In the genomic region with DNA sequence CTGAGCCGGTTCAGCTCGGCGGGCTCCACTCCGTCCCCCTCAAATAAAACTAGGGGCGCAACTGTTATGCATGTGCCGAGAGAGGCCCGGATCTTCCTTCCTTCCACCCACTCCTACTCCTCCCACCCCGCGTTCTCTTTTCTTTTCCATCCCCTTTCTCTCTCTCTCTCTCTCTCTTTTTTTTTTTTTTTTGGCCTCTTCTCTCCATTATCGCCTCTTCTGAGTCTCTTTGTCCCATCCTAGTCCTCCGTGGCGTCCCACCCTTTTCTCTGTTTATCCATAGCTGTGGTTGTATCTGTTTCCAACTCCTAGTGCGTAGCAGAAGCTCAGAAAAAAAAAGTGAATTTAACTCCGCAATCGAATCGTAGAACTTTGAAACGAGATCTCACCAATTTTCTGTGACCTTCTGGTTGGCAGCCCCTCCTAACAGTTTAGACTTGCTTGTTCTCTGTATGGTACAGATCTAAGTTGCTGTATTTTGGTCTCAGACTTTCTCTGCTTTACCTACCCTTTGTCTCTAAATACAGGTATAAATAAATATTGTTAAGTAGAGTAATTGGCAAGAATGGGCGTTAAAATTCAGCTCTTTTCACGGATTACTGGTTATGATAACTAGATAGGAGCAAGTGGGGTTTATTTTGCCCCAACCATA, we compare ENCODE assay signal across 14 cellular contexts. TPM values are rescaled to one million over a fixed set of nuclear protein-coding genes. Genes with fewer than 3 reads are reported as not detected.
DNase-seq lines count a peak whose midpoint lies in the region; ATAC-seq and TF ChIP-seq lines count a peak whose summit lies in the region.
"Had no signal": no experiment of that assay in that cellular context is flagged by ENCODE, and none has a peak within 500 bp of the region (broad histone marks: within the 10 kb centered on the region; RNA-seq: fewer than 3 reads in every experiment).

No MANE protein-coding gene starts in this region.

- H3K36me3 ChIP-seq in iPS-20b (ENCODE audit: insufficient read depth, low read depth, low read length) (no peaks in the 10 kb centered on the region), stomach (no peaks in the 10 kb centered on the region)
- H3K36me3 ChIP-seq: pancreas, transverse colon had no signal

- H3K27ac ChIP-seq in iPS-20b (ENCODE audit: low read length) (no peak overlapping the region), stomach (no peak overlapping the region)
- H3K27ac ChIP-seq: pancreas, transverse colon had no signal

- H3K36me3 Mint-ChIP-seq in activated naive CD4-positive, alpha-beta T cell treated with anti-CD3 and anti-CD28 coated beads for 36 hours (ENCODE audit: low read depth) = no peaks in the 10 kb centered on the region
- H3K36me3 Mint-ChIP-seq in activated B cell treated with CpG ODN at 0.5 μM for 24 hours (ENCODE audit: low read depth) = no peaks in the 10 kb centered on the region

- H3K4me3 Mint-ChIP-seq in activated naive CD4-positive, alpha-beta T cell treated with anti-CD3 and anti-CD28 coated beads for 36 hours = peak overlapping the region; percentile 36
- H3K4me3 Mint-ChIP-seq in activated B cell treated with CpG ODN at 0.5 μM for 24 hours = peak overlapping the region; percentile 66
- H3K4me3 Mint-ChIP-seq: HFFc6 had no signal

- H3K27me3 ChIP-seq in iPS-20b (ENCODE audit: insufficient read depth, low read length) (peaks cover 99% of the 10 kb centered on the region), stomach (peaks cover 31 to 100% (median 100%) of the 10 kb centered on the region in 3 donors)

- WGBS in stomach, 5 donors = 5 to 9% (median 8%) methylated on average over 17 to 19 of the region's 19 CpGs

- TF ChIP-seq CTCF in activated B cell treated with CpG ODN at 0.5 μM for 24 hours (IDR thresholded peaks at IDR 0.05) = no peak
- no peak for TF ChIP-seq CTCF in stomach (IDR thresholded peaks at IDR 0.05)

- H3K27ac Mint-ChIP-seq in activated naive CD4-positive, alpha-beta T cell treated with anti-CD3 and anti-CD28 coated beads for 36 hours = no peak overlapping the region
- no peak overlapping the region for H3K27ac Mint-ChIP-seq in activated B cell treated with CpG ODN at 0.5 μM for 24 hours
- H3K27ac Mint-ChIP-seq: HFFc6 had no signal

- ATAC-seq in activated B cell treated with CpG ODN at 0.5 μM for 24 hours (ENCODE audit: low read depth) = no peak
- ATAC-seq in HG03378 (IDR thresholded peaks at IDR 0.05; ENCODE audit: unreplicated experiment) = no peak
- no peak for ATAC-seq in GM19455 (IDR thresholded peaks at IDR 0.05; ENCODE audit: unreplicated experiment)

- no peak for TF ChIP-seq EP300 in stomach (IDR thresholded peaks at IDR 0.05)

- peaks cover 10% of the 10 kb centered on the region for H3K4me1 ChIP-seq in iPS-20b (ENCODE audit: insufficient read depth, low read length)
- H3K4me1 ChIP-seq in stomach = peaks cover 32 to 65% (median 59%) of the 10 kb centered on the region in 4 donors

- intact Hi-C loops in activated naive CD4-positive, alpha-beta T cell treated with anti-CD3 and anti-CD28 coated beads for 36 hours (cut with micrococcal nuclease) = loop anchor here (1.0 to 10.0 kb wide), 6 partner anchors 133 to 1837 kb away; a partner anchor contains a TSS
- intact Hi-C loops in activated B cell treated with CpG ODN at 0.5 μM for 24 hours (cut with micrococcal nuclease) = loop anchor here (5.0 kb wide), 3 partner anchors 88 to 1842 kb away; a partner anchor contains a TSS
- intact Hi-C loops in stomach (cut with DNase I; ENCODE audit: low total_unique reads) = no loop called here

- POLR2A ChIA-PET in activated B cell treated with CpG ODN at 0.5 μM for 24 hours (lab: Charles Lee) = no interaction called here

- CTCF ChIA-PET in activated naive CD4-positive, alpha-beta T cell treated with anti-CD3 and anti-CD28 coated beads for 36 hours (lab: Charles Lee) = interaction anchor here (0.6 to 2.3 kb wide), 10 partner anchors 15 to 322 kb away, joined by 3 to 10 read pairs (median 4); no protein-coding TSS in a partner anchor
- CTCF ChIA-PET in activated B cell treated with CpG ODN at 0.5 μM for 24 hours (lab: Charles Lee) = interaction anchor here (2.5 kb wide), 1 partner anchor 185 kb away, joined by 7 read pairs; no protein-coding TSS in a partner anchor

- H3K27me3 Mint-ChIP-seq in activated naive CD4-positive, alpha-beta T cell treated with anti-CD3 and anti-CD28 coated beads for 36 hours (ENCODE audit: low read depth) = peaks cover 83% of the 10 kb centered on the region
- H3K27me3 Mint-ChIP-seq in activated B cell treated with CpG ODN at 0.5 μM for 24 hours = peaks cover 71% of the 10 kb centered on the region

- no peak overlapping the region for H3K9ac ChIP-seq in iPS-20b (ENCODE audit: low read depth, low read length)

- H3K9me3 ChIP-seq in iPS-20b (ENCODE audit: insufficient read depth, low read depth, low read length) (peaks cover 19% of the 10 kb centered on the region; the same call in 1 of the 2 replicates), stomach (peaks cover 0 to 20% (median 0%) of the 10 kb centered on the region in 4 donors)
- H3K9me3 ChIP-seq: pancreas, transverse colon had no signal

- H3K4me1 Mint-ChIP-seq in activated naive CD4-positive, alpha-beta T cell treated with anti-CD3 and anti-CD28 coated beads for 36 hours (ENCODE audit: low read depth) = peaks cover 32% of the 10 kb centered on the region
- peaks cover 49% of the 10 kb centered on the region for H3K4me1 Mint-ChIP-seq in activated B cell treated with CpG ODN at 0.5 μM for 24 hours

- no peaks in the 10 kb centered on the region for H3K9me3 Mint-ChIP-seq in activated naive CD4-positive, alpha-beta T cell treated with anti-CD3 and anti-CD28 coated beads for 36 hours
- peaks cover 6% of the 10 kb centered on the region for H3K9me3 Mint-ChIP-seq in activated B cell treated with CpG ODN at 0.5 μM for 24 hours
- H3K9me3 Mint-ChIP-seq: HFFc6 had no signal

- DNase-seq in activated naive CD4-positive, alpha-beta T cell treated with anti-CD3 and anti-CD28 coated beads for 36 hours = no peak
- DNase-seq in activated naive CD4-positive, alpha-beta T cell (lab: John Stamatoyannopoulos, UW) = no peak
- no peak for DNase-seq in activated B cell treated with CpG ODN at 0.5 μM for 24 hours
- DNase-seq in stomach = no peak
- no peak for DNase-seq in mesenteric fat pad (ENCODE audit: low spot score)
- DNase-seq: AML-193, HFFc6, NCI-H1417 treated with DMSO at 0.1 percent for 48 hours, OCI-M1, transverse colon had no signal

- no peak for TF ChIP-seq POLR2A in stomach (IDR thresholded peaks at IDR 0.05)

- H3K4me3 ChIP-seq in iPS-20b (ENCODE audit: low read length) = peak overlapping the region; percentile 69
- H3K4me3 ChIP-seq in stomach = peak overlapping the region in 3 of 4 donors; percentile 14 to 35 (median 34)

RNA-seq across cellular contexts. Expression of a gene that starts 3.6 kb away (rescaled TPM):
- not detected for total RNA-seq in activated naive CD4-positive, alpha-beta T cell treated with anti-CD3 and anti-CD28 coated beads for 36 hours
- total RNA-seq in activated B cell treated with CpG ODN at 0.5 μM for 24 hours (not detected in 2 replicates), stomach (not detected), mesenteric fat pad (not detected)
- polyA plus RNA-seq in stomach = under 1 TPM in 1 of 3 donors, not detected in 2; 0.05 TPM
- total RNA-seq: HFFc6, pancreas, transverse colon had no signal
- polyA plus RNA-seq: pancreas had no signal

RNA-seq across cellular contexts. Expression of a gene that starts 48.8 kb away (rescaled TPM):
- not detected for total RNA-seq in activated naive CD4-positive, alpha-beta T cell treated with anti-CD3 and anti-CD28 coated beads for 36 hours
- total RNA-seq in activated B cell treated with CpG ODN at 0.5 μM for 24 hours = not detected in 2 replicates
- total RNA-seq in stomach = not detected
- not detected for polyA plus RNA-seq in stomach
- not detected for total RNA-seq in mesenteric fat pad
- total RNA-seq: HFFc6, transverse colon had no signal
- polyA plus RNA-seq: pancreas had no signal

RNA-seq across cellular contexts. Expression of a gene that starts 49.7 kb away (rescaled TPM):
- not detected for total RNA-seq in activated naive CD4-positive, alpha-beta T cell treated with anti-CD3 and anti-CD28 coated beads for 36 hours
- total RNA-seq in activated B cell treated with CpG ODN at 0.5 μM for 24 hours (not detected in 2 replicates), stomach (1 to 10 TPM in 2 of 5 donors, not detected in 3; 2.4 to 3.2 TPM), mesenteric fat pad (not detected)
- under 1 TPM in 2 of 3 donors, not detected in 1; 0.60 to 0.68 TPM for polyA plus RNA-seq in stomach
- total RNA-seq: HFFc6, transverse colon had no signal
